In genomic region chr12:27506645-27507189, GRCh38 we compare ENCODE assay signal across 2 cellular contexts.
TF ChIP-seq lines count a peak whose summit lies in the region.

No MANE protein-coding gene starts in this region.

TF ChIP-seq in GM23338, 12 proteins besides CTCF, POLR2A, EP300 and RAD21:
- TF ChIP-seq POLR2AphosphoS5 (IDR thresholded peaks at IDR 0.05; ENCODE audit: low read depth) (no peak), ZNF462 (CRISPR knock-in tag; IDR thresholded peaks at IDR 0.05) (no peak), ZNF331 (CRISPR knock-in tag; IDR thresholded peaks at IDR 0.05; ENCODE audit: low read depth) (no peak), EZH2 (IDR thresholded peaks at IDR 0.05; ENCODE audit: low read depth, unreplicated experiment) (no peak), JUNB (IDR thresholded peaks at IDR 0.05; ENCODE audit: unreplicated experiment) (no peak), ETS1 (IDR thresholded peaks at IDR 0.05) (no peak), STAT1 (IDR thresholded peaks at IDR 0.05; ENCODE audit: unreplicated experiment) (no peak), NANOG (IDR thresholded peaks at IDR 0.05; ENCODE audit: borderline replicate concordance) (no peak), EZH2phosphoT487 (IDR thresholded peaks at IDR 0.05; ENCODE audit: unreplicated experiment) (no peak), ZNF114 (CRISPR knock-in tag; IDR thresholded peaks at IDR 0.05) (no peak)

TF ChIP-seq in HEK293, 187 proteins besides CTCF, POLR2A, EP300 and RAD21:
- TF ChIP-seq ZNF184 (tag by site-specific recombination; IDR thresholded peaks at IDR 0.05) (peak; percentile 94), ZNF48 (tag by site-specific recombination; IDR thresholded peaks at IDR 0.05) (no peak), ZNF843 (tag by site-specific recombination; IDR thresholded peaks at IDR 0.05) (no peak), KLF16 (tag by site-specific recombination; IDR thresholded peaks at IDR 0.05) (no peak), ZNF623 (tag by site-specific recombination; IDR thresholded peaks at IDR 0.05) (no peak), ZNF837 (tag by site-specific recombination; IDR thresholded peaks at IDR 0.05) (no peak)
